Comparison of ENCODE assay signal across 20 cellular contexts in the genomic region with DNA sequence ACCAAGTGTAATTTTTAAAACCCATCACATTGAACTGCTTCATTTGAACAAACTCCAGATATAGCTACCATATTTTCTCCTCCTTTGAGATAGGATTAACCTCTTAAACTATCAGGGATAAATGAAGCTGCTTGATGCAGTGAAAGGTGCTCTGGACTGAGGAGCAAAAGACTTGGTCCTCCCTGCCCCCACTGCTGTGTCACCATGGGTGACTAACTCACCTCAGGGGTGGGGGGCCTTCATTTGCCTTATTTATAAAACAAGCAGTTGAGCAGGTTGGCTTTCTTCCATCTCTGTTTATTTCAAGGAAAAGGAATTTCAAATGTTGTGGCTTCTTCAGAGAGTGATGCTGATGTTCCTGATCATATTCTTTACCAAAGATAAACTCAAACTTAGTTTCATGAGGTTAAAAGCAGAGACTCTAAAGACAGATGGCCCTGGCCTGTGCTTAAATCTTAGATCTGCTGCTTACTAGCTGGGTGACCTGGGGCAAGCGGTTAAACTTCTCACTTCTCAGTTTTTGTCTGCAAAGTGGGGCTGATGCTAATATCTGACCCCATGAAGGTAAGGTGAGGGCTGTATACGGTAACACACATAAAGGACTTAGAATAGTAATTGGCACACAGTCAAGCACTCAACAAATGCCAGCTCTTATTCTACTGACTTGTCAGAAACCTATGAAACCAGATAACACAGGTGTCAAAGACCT. TPM values are rescaled to one million over a fixed set of nuclear protein-coding genes. Genes with fewer than 3 reads are reported as not detected.
A peak's percentile ranks its signal among the peaks of the same experiment; 100 is the strongest.
DNase-seq lines count a peak whose midpoint lies in the region; ATAC-seq and TF ChIP-seq lines count a peak whose summit lies in the region.
"Had no signal": no experiment of that assay in that cellular context is flagged by ENCODE, and none has a peak within 500 bp of the region (broad histone marks: within the 10 kb centered on the region; RNA-seq: fewer than 3 reads in every experiment).

No MANE protein-coding gene starts in this region.

- no peak for TF ChIP-seq CTCF in Caco-2 (IDR thresholded peaks at IDR 0.05; ENCODE audit: insufficient read depth in 1 of 2, low read depth in 1 of 2, low read length in 1 of 2, severe bottlenecking in 1 of 2, unreplicated experiment in 1 of 2)

- H3K4me3 ChIP-seq in Karpas-422 (ENCODE audit: low read length) (no peak overlapping the region), mesendoderm (ENCODE audit: low read length) (no peak overlapping the region), Caco-2 (ENCODE audit: low read depth, low read length) (no peak overlapping the region)
- H3K4me3 ChIP-seq: BLaER1, right lobe of liver, thyroid gland had no signal

- H3K4me1 Mint-ChIP-seq in Caco-2 (ENCODE audit: low read depth, unreplicated experiment) = no peaks in the 10 kb centered on the region

- CTCF ChIA-PET in Caco-2 (lab: Charles Lee) = no interaction called here

- H2BK5ac ChIP-seq in mesendoderm (ENCODE audit: low read length) = no peak overlapping the region

- H3K4me1 ChIP-seq in Karpas-422 (ENCODE audit: low read length) = peaks cover 48% of the 10 kb centered on the region
- H3K4me1 ChIP-seq in mesendoderm (ENCODE audit: control insufficient read depth, low read depth, low read length) = no peaks in the 10 kb centered on the region
- no peaks in the 10 kb centered on the region for H3K4me1 ChIP-seq in Caco-2
- H3K4me1 ChIP-seq: right lobe of liver, thyroid gland had no signal

- H3K4ac ChIP-seq in mesendoderm (ENCODE audit: low read depth, low read length) = no peak overlapping the region

- H3K36me3 ChIP-seq in Karpas-422 (ENCODE audit: insufficient read depth, low read length) (no peaks in the 10 kb centered on the region), mesendoderm (ENCODE audit: control insufficient read depth, insufficient read depth, low read length) (no peaks in the 10 kb centered on the region), Caco-2 (ENCODE audit: control insufficient read depth, insufficient read depth, low read length) (no peaks in the 10 kb centered on the region)
- H3K36me3 ChIP-seq: BLaER1, right lobe of liver, thyroid gland had no signal

- H3K36me3 Mint-ChIP-seq in Caco-2 (ENCODE audit: insufficient read depth, unreplicated experiment) = no peaks in the 10 kb centered on the region

- H3K27ac Mint-ChIP-seq in Caco-2 (ENCODE audit: unreplicated experiment) = no peak overlapping the region
- H3K27ac Mint-ChIP-seq: activated T-helper 2 cell treated with anti-CD3 and anti-CD28 coated beads, Interferon-gamma antibody, Interleukin-2, Interleukin-4, amounts not matched to agents 10 μg/mL and 5 μg/mL and 100 μg/mL, durations not matched to agents 14 hours and 24 hours and 36 hours; effector memory CD8-positive, alpha-beta T cell had no signal

- no peak overlapping the region for H3K56ac ChIP-seq in mesendoderm (ENCODE audit: low read length)

- H3K4me2 ChIP-seq in Karpas-422 (ENCODE audit: low read depth, low read length, poor library complexity, severe bottlenecking) (no peak overlapping the region), mesendoderm (ENCODE audit: low read length) (no peak overlapping the region)
- H3K4me2 ChIP-seq: BLaER1 had no signal

- H4K8ac ChIP-seq in mesendoderm (ENCODE audit: low read depth, low read length) = no peak overlapping the region

- no peak overlapping the region for H2AFZ ChIP-seq in Karpas-422 (ENCODE audit: low read length)

- no peak overlapping the region for H3K23ac ChIP-seq in mesendoderm (ENCODE audit: low read length)

- H3K4me3 Mint-ChIP-seq in Caco-2 (ENCODE audit: unreplicated experiment) = no peak overlapping the region
- H3K4me3 Mint-ChIP-seq: effector memory CD8-positive, alpha-beta T cell had no signal

- H2AK5ac ChIP-seq in mesendoderm (ENCODE audit: low read length) = no peak overlapping the region

- H3K18ac ChIP-seq in mesendoderm (ENCODE audit: low read length) = no peak overlapping the region

- no peaks in the 10 kb centered on the region for H3K79me1 ChIP-seq in mesendoderm (ENCODE audit: low read length)

- no peak overlapping the region for H3K9ac ChIP-seq in Karpas-422 (ENCODE audit: low read length)
- no peak overlapping the region for H3K9ac ChIP-seq in mesendoderm (ENCODE audit: low read length)
- H3K9ac ChIP-seq: BLaER1 had no signal

- peak; percentile 48 for ATAC-seq in GM21717 (IDR thresholded peaks at IDR 0.05; ENCODE audit: unreplicated experiment)
- ATAC-seq: effector memory CD8-positive, alpha-beta T cell; right lobe of liver had no signal

- H4K20me1 ChIP-seq in Karpas-422 (ENCODE audit: insufficient read depth, low read depth, low read length) = no peaks in the 10 kb centered on the region
- H4K20me1 ChIP-seq: BLaER1 had no signal

- H3K9me2 ChIP-seq in Karpas-422 (replicated peaks; ENCODE audit: insufficient read depth, low read length) = no peaks in the 10 kb centered on the region

- H4K5ac ChIP-seq in mesendoderm (ENCODE audit: low read length) = no peak overlapping the region

- POLR2A ChIA-PET in Caco-2 (lab: Charles Lee) = no interaction called here

- H3K27me3 ChIP-seq in Karpas-422 (ENCODE audit: low read length) (no peaks in the 10 kb centered on the region), mesendoderm (ENCODE audit: insufficient read depth, low read length, poor library complexity) (no peaks in the 10 kb centered on the region), Caco-2 (replicated peaks; ENCODE audit: control insufficient read depth, insufficient read depth, low read length) (no peaks in the 10 kb centered on the region)
- H3K27me3 ChIP-seq: BLaER1, right lobe of liver, thyroid gland had no signal

- H3K9me3 Mint-ChIP-seq in Caco-2 (ENCODE audit: unreplicated experiment) = no peaks in the 10 kb centered on the region
- H3K9me3 Mint-ChIP-seq: activated T-helper 2 cell treated with anti-CD3 and anti-CD28 coated beads, Interferon-gamma antibody, Interleukin-2, Interleukin-4, amounts not matched to agents 10 μg/mL and 5 μg/mL and 100 μg/mL, durations not matched to agents 14 hours and 24 hours and 36 hours; effector memory CD8-positive, alpha-beta T cell had no signal

- no peaks in the 10 kb centered on the region for H3K79me2 ChIP-seq in Karpas-422 (ENCODE audit: low read length)
- no peaks in the 10 kb centered on the region for H3K79me2 ChIP-seq in mesendoderm (ENCODE audit: control insufficient read depth, insufficient read depth, low read length)

- no peak overlapping the region for H3K27ac ChIP-seq in Karpas-422 (ENCODE audit: low read length)
- no peak overlapping the region for H3K27ac ChIP-seq in mesendoderm (ENCODE audit: low read depth, low read length)
- H3K27ac ChIP-seq: BLaER1, right lobe of liver, thyroid gland had no signal

- DNase-seq in NCI-H2029 treated with DMSO at 0.1 percent for 48 hours (lab: John Stamatoyannopoulos, UW) (peak; percentile 22), NCI-H2029 (lab: John Stamatoyannopoulos, UW) (no peak), Karpas-422 (peak; percentile 44), mesendoderm (peak; percentile 4), Caco-2 (no peak), cerebellar nuclear complex (lab: John Stamatoyannopoulos, UW) (no peak), NCI-H526 (lab: John Stamatoyannopoulos, UW) (no peak)
- DNase-seq: 8988T; activated CD8-positive, alpha-beta memory T cell treated with anti-CD3 and anti-CD28 coated beads for 24 hours; amniotic stem cell; central memory CD4-positive, alpha-beta T cell; effector memory CD8-positive, alpha-beta T cell; hypothalamus; IMR-90; NCI-H446; right lobe of liver; thyroid gland had no signal

- no TSS peak for BruUV-seq in Caco-2 (replicated peaks; lab: Mats Ljungman, UMichigan)

- WGBS in mesendoderm (ENCODE audit: extremely low coverage, insufficient coverage, low lambda C conversion rate) = no CpG with 5 or more reads among the region's 2 CpGs

- no peak overlapping the region for H2BK15ac ChIP-seq in mesendoderm (replicated peaks; ENCODE audit: low read depth)

- H2BK120ac ChIP-seq in mesendoderm (ENCODE audit: low read depth, low read length) = no peak overlapping the region

- intact Hi-C loops in Caco-2 (cut with micrococcal nuclease; ENCODE audit: unreplicated experiment) = no loop called here

- no peaks in the 10 kb centered on the region for H3K9me3 ChIP-seq in Karpas-422 (ENCODE audit: low read length)
- no peaks in the 10 kb centered on the region for H3K9me3 ChIP-seq in Caco-2
- H3K9me3 ChIP-seq: BLaER1, right lobe of liver, thyroid gland had no signal

- H3K27me3 Mint-ChIP-seq in Caco-2 (ENCODE audit: insufficient read depth, unreplicated experiment) = peaks cover 12% of the 10 kb centered on the region

RNA-seq across cellular contexts. Expression of gene FHL5, which starts 50.5 kb away (rescaled TPM):
- total RNA-seq in Karpas-422 (2014; rRNA removed; shearing (Covaris generic); ENCODE audit: low replicate concordance) = not detected in 2 replicates
- not detected for polyA plus RNA-seq in mesendoderm (2013, experiment 1 of 2)
- not detected for polyA plus RNA-seq in mesendoderm (2013, experiment 2 of 2)
- not detected in 2 replicates for total RNA-seq in Caco-2 (2022)
- total RNA-seq: activated T-helper 2 cell treated with anti-CD3 and anti-CD28 coated beads, Interferon-gamma antibody, Interleukin-2, Interleukin-4, amounts not matched to agents 10 μg/mL and 5 μg/mL and 100 μg/mL, durations not matched to agents 14 hours and 24 hours and 36 hours; IMR-90 had no signal
- polyA plus RNA-seq: IMR-90 had no signal

Comparison
In these comparisons a context has a peak if more than half of its experiments do, and no peak if none do; other contexts are left out.
1. DNase-seq: peak in NCI-H2029 treated with DMSO at 0.1 percent for 48 hours (single experiment), Karpas-422 (single experiment) and mesendoderm (single experiment); none in NCI-H2029 (single experiment), Caco-2 (0 of 2), cerebellar nuclear complex (0 of 2) and NCI-H526 (0 of 2).